Comparison of ENCODE assay signal across 9 cellular contexts in the genomic region with DNA sequence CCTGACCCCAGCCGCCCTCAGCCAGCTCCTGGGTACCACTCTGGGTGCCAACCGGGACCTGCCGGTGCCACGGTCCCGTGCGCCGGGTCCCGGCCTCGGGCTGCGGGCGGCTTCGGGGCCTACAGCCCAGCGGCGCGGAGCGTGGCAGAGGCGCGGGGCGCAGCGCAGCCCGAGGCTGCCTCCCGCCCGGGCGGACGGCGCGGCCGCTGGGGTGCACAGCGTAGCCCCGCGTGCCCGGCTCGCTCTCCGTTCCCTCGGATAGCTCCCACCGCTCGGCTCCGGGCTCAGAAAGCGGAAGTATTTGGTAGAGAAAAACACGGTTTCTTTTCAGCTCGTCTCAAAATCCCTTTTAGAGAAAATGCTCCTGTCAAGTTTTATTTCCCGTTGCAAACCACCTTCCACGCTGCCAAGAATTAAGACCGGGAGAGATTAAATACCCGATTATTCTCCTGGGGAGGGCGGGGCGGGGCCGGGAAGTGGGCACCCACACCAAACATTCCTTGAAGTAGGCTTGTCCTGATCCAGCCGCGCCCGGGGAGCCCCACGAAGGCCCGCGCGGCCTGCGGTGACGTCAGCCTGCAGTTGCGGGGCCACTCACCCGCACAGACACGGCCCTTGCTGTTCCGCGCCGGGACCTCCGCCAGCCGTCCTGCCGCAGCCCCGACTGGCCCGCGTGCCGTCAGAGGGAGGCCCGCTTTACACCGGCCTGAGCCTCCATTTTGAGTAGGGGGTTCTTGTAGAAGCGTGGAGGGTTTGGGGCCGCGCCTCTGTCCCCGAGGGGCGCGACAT. TPM values are rescaled to one million over a fixed set of nuclear protein-coding genes. Genes with fewer than 3 reads are reported as not detected.
DNase-seq lines count a peak whose midpoint lies in the region; ATAC-seq and TF ChIP-seq lines count a peak whose summit lies in the region.
"Had no signal": no experiment of that assay in that cellular context is flagged by ENCODE, and none has a peak within 500 bp of the region (broad histone marks: within the 10 kb centered on the region; RNA-seq: fewer than 3 reads in every experiment).

No MANE protein-coding gene starts in this region.

- H3K4me1 ChIP-seq in gastrocnemius medialis, result peaks cover 14 to 57% of the 10 kb centered on the region in 2 donors

- H3K9me3 ChIP-seq in gastrocnemius medialis, result no peaks in the 10 kb centered on the region

- in situ Hi-C loops in gastrocnemius medialis (cut with MboI; ENCODE audit: low sequenced_read_pairs in 4 of 4), result loop anchor here (10.0 to 25.0 kb wide), 7 partner anchors 472 to 1430 kb away; partner anchors contain the start of genes CREB5 (in 1 of the 4) and HIBADH (in 1 of the 4)

- H3K36me3 ChIP-seq in GM06990 (ENCODE audit: control insufficient read depth, insufficient read depth, low read length) (no peaks in the 10 kb centered on the region), gastrocnemius medialis (no peaks in the 10 kb centered on the region)

- peak overlapping the region; percentile 23 for H3K4me3 ChIP-seq in GM06990 (replicated peaks; ENCODE audit: low read depth, low read length)
- H3K4me3 ChIP-seq in gastrocnemius medialis, result peak overlapping the region; percentile 52 to 63 (median 58)

- DNase-seq in GM06990 (ENCODE audit: extremely low read depth, insufficient read length) (no peak), left cardiac atrium (no peak), gastrocnemius medialis (peak in 1 of 2 donors; percentile 40), DMS79 (lab: John Stamatoyannopoulos, UW) (no peak)
- DNase-seq: effector CD8-positive, alpha-beta T cell had no signal

- no peak for TF ChIP-seq POLR2A in gastrocnemius medialis (IDR thresholded peaks at IDR 0.05)

- H3K27ac ChIP-seq in gastrocnemius medialis, result peak overlapping the region; percentile 90 to 99 (median 95)

- ATAC-seq in SK-N-SH treated with all-trans-retinoic acid at 6 μM for 48 hours (peak; percentile 25; the same call in 2 of the 3 replicates), left cardiac atrium (peak; percentile 41 to 60), gastrocnemius medialis (peak; percentile 19 to 39), HG03565 (IDR thresholded peaks at IDR 0.05; ENCODE audit: unreplicated experiment) (no peak), HG03139 (IDR thresholded peaks at IDR 0.05; ENCODE audit: unreplicated experiment) (no peak), HG03439 (IDR thresholded peaks at IDR 0.05; ENCODE audit: unreplicated experiment) (no peak)

- TF ChIP-seq CTCF in GM06990 (IDR thresholded peaks at IDR 0.05; ENCODE audit: insufficient read depth, low read length, poor library complexity, severe bottlenecking) (no peak), gastrocnemius medialis (IDR thresholded peaks at IDR 0.05 in 4 of 5, conservative IDR thresholded peaks at IDR 0.05 in 1 of 5) (no peak)

- intact Hi-C loops in left cardiac atrium (cut with DNase I), result loop anchor here (10.0 kb wide), 2 partner anchors 582 to 832 kb away; no protein-coding TSS in a partner anchor
- intact Hi-C loops in gastrocnemius medialis (cut with DNase I; ENCODE audit: low total_unique reads), result loop anchor here (5.0 kb wide), 2 partner anchors 550 to 910 kb away; partner anchors contain the start of gene TAX1BP1

- H3K27me3 ChIP-seq in GM06990 (replicated peaks; ENCODE audit: control insufficient read depth, insufficient read depth, low read length) (peaks cover 10% of the 10 kb centered on the region), gastrocnemius medialis (peaks cover 0 to 25% (median 10%) of the 10 kb centered on the region in 3 donors)

TF ChIP-seq in SK-N-SH treated with all-trans-retinoic acid at 6 μM for 48 hours, 23 proteins besides CTCF, POLR2A, EP300 and RAD21:
- TF ChIP-seq, protein P1, sequence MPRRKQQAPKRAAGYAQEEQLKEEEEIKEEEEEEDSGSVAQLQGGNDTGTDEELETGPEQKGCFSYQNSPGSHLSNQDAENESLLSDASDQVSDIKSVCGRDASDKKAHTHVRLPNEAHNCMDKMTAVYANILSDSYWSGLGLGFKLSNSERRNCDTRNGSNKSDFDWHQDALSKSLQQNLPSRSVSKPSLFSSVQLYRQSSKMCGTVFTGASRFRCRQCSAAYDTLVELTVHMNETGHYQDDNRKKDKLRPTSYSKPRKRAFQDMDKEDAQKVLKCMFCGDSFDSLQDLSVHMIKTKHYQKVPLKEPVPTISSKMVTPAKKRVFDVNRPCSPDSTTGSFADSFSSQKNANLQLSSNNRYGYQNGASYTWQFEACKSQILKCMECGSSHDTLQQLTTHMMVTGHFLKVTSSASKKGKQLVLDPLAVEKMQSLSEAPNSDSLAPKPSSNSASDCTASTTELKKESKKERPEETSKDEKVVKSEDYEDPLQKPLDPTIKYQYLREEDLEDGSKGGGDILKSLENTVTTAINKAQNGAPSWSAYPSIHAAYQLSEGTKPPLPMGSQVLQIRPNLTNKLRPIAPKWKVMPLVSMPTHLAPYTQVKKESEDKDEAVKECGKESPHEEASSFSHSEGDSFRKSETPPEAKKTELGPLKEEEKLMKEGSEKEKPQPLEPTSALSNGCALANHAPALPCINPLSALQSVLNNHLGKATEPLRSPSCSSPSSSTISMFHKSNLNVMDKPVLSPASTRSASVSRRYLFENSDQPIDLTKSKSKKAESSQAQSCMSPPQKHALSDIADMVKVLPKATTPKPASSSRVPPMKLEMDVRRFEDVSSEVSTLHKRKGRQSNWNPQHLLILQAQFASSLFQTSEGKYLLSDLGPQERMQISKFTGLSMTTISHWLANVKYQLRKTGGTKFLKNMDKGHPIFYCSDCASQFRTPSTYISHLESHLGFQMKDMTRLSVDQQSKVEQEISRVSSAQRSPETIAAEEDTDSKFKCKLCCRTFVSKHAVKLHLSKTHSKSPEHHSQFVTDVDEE (CRISPR knock-in tag; IDR thresholded peaks at IDR 0.05), result no peak
- TF ChIP-seq ZFP30 (CRISPR knock-in tag; IDR thresholded peaks at IDR 0.05), result no peak
- no peak for TF ChIP-seq CSDC2 (CRISPR knock-in tag; IDR thresholded peaks at IDR 0.05)
- TF ChIP-seq, protein P2, sequence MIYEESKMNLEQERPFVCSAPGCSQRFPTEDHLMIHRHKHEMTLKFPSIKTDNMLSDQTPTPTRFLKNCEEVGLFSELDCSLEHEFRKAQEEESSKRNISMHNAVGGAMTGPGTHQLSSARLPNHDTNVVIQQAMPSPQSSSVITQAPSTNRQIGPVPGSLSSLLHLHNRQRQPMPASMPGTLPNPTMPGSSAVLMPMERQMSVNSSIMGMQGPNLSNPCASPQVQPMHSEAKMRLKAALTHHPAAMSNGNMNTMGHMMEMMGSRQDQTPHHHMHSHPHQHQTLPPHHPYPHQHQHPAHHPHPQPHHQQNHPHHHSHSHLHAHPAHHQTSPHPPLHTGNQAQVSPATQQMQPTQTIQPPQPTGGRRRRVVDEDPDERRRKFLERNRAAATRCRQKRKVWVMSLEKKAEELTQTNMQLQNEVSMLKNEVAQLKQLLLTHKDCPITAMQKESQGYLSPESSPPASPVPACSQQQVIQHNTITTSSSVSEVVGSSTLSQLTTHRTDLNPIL (CRISPR knock-in tag; IDR thresholded peaks at IDR 0.05; ENCODE audit: low read depth), result no peak
- TF ChIP-seq ESRRG (CRISPR knock-in tag; IDR thresholded peaks at IDR 0.05), result no peak
- no peak for TF ChIP-seq GLIS3 (CRISPR knock-in tag; IDR thresholded peaks at IDR 0.05)
- no peak for TF ChIP-seq PPARA (CRISPR knock-in tag; IDR thresholded peaks at IDR 0.05; ENCODE audit: borderline replicate concordance)
- TF ChIP-seq ZFP3 (CRISPR knock-in tag; IDR thresholded peaks at IDR 0.05), result no peak
- TF ChIP-seq ISL1 (CRISPR knock-in tag; IDR thresholded peaks at IDR 0.05), result no peak
- no peak for TF ChIP-seq OSR1 (CRISPR knock-in tag; IDR thresholded peaks at IDR 0.05)

RNA-seq across cellular contexts. Expression of gene HOXA13, which starts 7.2 kb away (rescaled TPM):
- not detected for total RNA-seq in left cardiac atrium
- total RNA-seq in gastrocnemius medialis, result 1 to 10 TPM in 3 of 4 donors, under 1 TPM in 1; 0.82 to 2.4 (median 1.7) TPM

RNA-seq across cellular contexts. Expression of gene HOXA11, which starts 7.7 kb away (rescaled TPM):
- total RNA-seq in left cardiac atrium, result not detected
- 1 to 10 TPM; 5.1 to 7.9 (median 6.4) TPM for total RNA-seq in gastrocnemius medialis

RNA-seq across cellular contexts. Expression of gene HOXA10, which starts 18.6 kb away (rescaled TPM):
- total RNA-seq in left cardiac atrium, result under 1 TPM; 0.10 to 0.21 TPM
- total RNA-seq in gastrocnemius medialis, result 10 to 100 TPM; 24.6 to 61.2 (median 40.0) TPM

RNA-seq across cellular contexts. Expression of gene HOXA9, which starts 27.4 kb away (rescaled TPM):
- total RNA-seq in left cardiac atrium (not detected), gastrocnemius medialis (10 to 100 TPM; 18.9 to 30.3 (median 19.5) TPM)

RNA-seq across cellular contexts. Expression of gene HOXA7, which starts 36.3 kb away (rescaled TPM):
- under 1 TPM; 0.12 to 0.39 TPM for total RNA-seq in left cardiac atrium
- total RNA-seq in gastrocnemius medialis, result 10 to 100 TPM in 1 of 4 donors, 1 to 10 TPM in 3; 5.3 to 12.8 (median 8.6) TPM

Comparison
In these comparisons a context has a peak if more than half of its experiments do, and no peak if none do; other contexts are left out.
1. ATAC-seq: peak in SK-N-SH treated with all-trans-retinoic acid at 6 μM for 48 hours (single experiment), left cardiac atrium (2 of 2) and gastrocnemius medialis (2 of 2); none in HG03565 (single experiment), HG03139 (single experiment) and HG03439 (single experiment).
2. RNA of gene HOXA11, which starts 7.7 kb away (total RNA-seq): 5.1 to 7.9 TPM in gastrocnemius medialis; not detected in left cardiac atrium; every median in the first group is over 4 times any median in the second.
3. RNA of gene HOXA10, which starts 18.6 kb away (total RNA-seq): 24.6 to 61.2 TPM in gastrocnemius medialis; 0.10 to 0.21 TPM in left cardiac atrium; every median in the first group is over 10 times any median in the second.